Comparison of ENCODE assay signal across 8 cellular contexts in genomic region chr1:205335692-205336091, GRCh38. TPM values are rescaled to one million over a fixed set of nuclear protein-coding genes. Genes with fewer than 3 reads are reported as not detected.
A peak's percentile ranks its signal among the peaks of the same experiment; 100 is the strongest.
DNase-seq lines count a peak whose midpoint lies in the region; ATAC-seq and TF ChIP-seq lines count a peak whose summit lies in the region.

No MANE protein-coding gene starts in this region.

- H3K9me2 ChIP-seq in Loucy (replicated peaks; ENCODE audit: low read depth, low read length) = no peaks in the 10 kb centered on the region

- H3K36me3 ChIP-seq in Loucy (ENCODE audit: insufficient read depth, low read length) (no peaks in the 10 kb centered on the region), thoracic aorta (no peaks in the 10 kb centered on the region)

- TF ChIP-seq CTCF in Loucy (conservative IDR thresholded peaks at IDR 0.05; ENCODE audit: low read length) (peak; percentile 100), fibroblast of pulmonary artery (IDR thresholded peaks at IDR 0.05; ENCODE audit: low read length, missing control alignments) (peak; percentile 99), thoracic aorta (IDR thresholded peaks at IDR 0.05) (peak; percentile 87)

- no peaks in the 10 kb centered on the region for H4K20me1 ChIP-seq in Loucy (ENCODE audit: insufficient read depth, low read length, poor library complexity, severe bottlenecking)

- H3K9ac ChIP-seq in Loucy (ENCODE audit: low read depth, low read length, poor library complexity, severe bottlenecking) = no peak overlapping the region

- ATAC-seq in thoracic aorta (ENCODE audit: insufficient number of reproducible peaks, low FRiP score, low read depth) = no peak
- ATAC-seq in GM21447 (IDR thresholded peaks at IDR 0.05; ENCODE audit: unreplicated experiment) = no peak

- H3F3A ChIP-seq in Loucy (ENCODE audit: low read depth) = no peaks in the 10 kb centered on the region

- H3K27me3 ChIP-seq in Loucy (ENCODE audit: insufficient read depth, low read length, poor library complexity, severe bottlenecking) (no peaks in the 10 kb centered on the region), thoracic aorta (replicated peaks; ENCODE audit: insufficient read depth) (no peaks in the 10 kb centered on the region)

- H3K4me1 ChIP-seq in Loucy (ENCODE audit: insufficient read depth, low read length, poor library complexity, severe bottlenecking) (no peaks in the 10 kb centered on the region), thoracic aorta (ENCODE audit: control insufficient read depth in 1 of 2, low read depth in 2 of 2) (no peaks in the 10 kb centered on the region)

- H2AFZ ChIP-seq in Loucy (ENCODE audit: low read length) = no peak overlapping the region

- H3K9me3 ChIP-seq in Loucy (ENCODE audit: insufficient read depth, low read depth, low read length) (no peaks in the 10 kb centered on the region), thoracic aorta (no peaks in the 10 kb centered on the region)

- no peak overlapping the region for H3K4me2 ChIP-seq in Loucy (ENCODE audit: low read depth, low read length, poor library complexity, severe bottlenecking)

- peak; percentile 73 for DNase-seq in EH (ENCODE audit: low read depth)
- peak; percentile 90 for DNase-seq in RPMI8226
- peak; percentile 56 for DNase-seq in activated T-helper 1 cell treated with Interleukin-2 at 50 U/mL for 16 hours (ENCODE audit: low read depth)
- DNase-seq in fibroblast of pulmonary artery (ENCODE audit: low read depth) = peak; percentile 78
- peak in 51 of 56 donors; percentile 28 to 88 (median 66) for DNase-seq in nucleus accumbens (lab: John Stamatoyannopoulos, UW)
- DNase-seq in thoracic aorta (ENCODE audit: low spot score) = no peak

- H3K4me3 ChIP-seq in Loucy (ENCODE audit: low read length, poor library complexity, severe bottlenecking) (no peak overlapping the region), fibroblast of pulmonary artery (replicated peaks; ENCODE audit: low read depth, low read length) (no peak overlapping the region), thoracic aorta (no peak overlapping the region)

- no peaks in the 10 kb centered on the region for H3K79me2 ChIP-seq in Loucy (ENCODE audit: insufficient read depth, low read length)

- no peak overlapping the region for H3K27ac ChIP-seq in thoracic aorta

RNA-seq across cellular contexts. Expression of gene NUAK2, which starts 14.1 kb away (rescaled TPM):
- total RNA-seq in thoracic aorta = 1 to 10 TPM in 1 of 2 donors, under 1 TPM in 1; 0.78 to 1.5 TPM

RNA-seq across cellular contexts. Expression of gene KLHDC8A, which starts 21.0 kb away (rescaled TPM):
- not detected for total RNA-seq in thoracic aorta
